Comparison of ENCODE assay signal across 25 cellular contexts in genomic region chr19:17153996-17154395, GRCh38.
DNase-seq lines count a peak whose midpoint lies in the region; ATAC-seq, FAIRE-seq and TF ChIP-seq lines count a peak whose summit lies in the region.
"Had no signal": no experiment of that assay in that cellular context is flagged by ENCODE, and none has a peak within 500 bp of the region (broad histone marks: within the 10 kb centered on the region; RNA-seq: fewer than 3 reads in every experiment).

No MANE protein-coding gene starts in this region.

- H2AK5ac ChIP-seq in trophoblast cell (ENCODE audit: low read length): no peak overlapping the region

- H3K79me1 ChIP-seq in trophoblast cell (ENCODE audit: low read length): peaks cover 14% of the 10 kb centered on the region

- CTCF ChIA-PET in mammary epithelial cell (lab: Charles Lee; ENCODE audit: low non-redundant PET): no interaction called here

- dilution Hi-C loops in mammary epithelial cell (cut with HindIII; ENCODE audit: low sequenced_read_pairs): no loop called here

- H3K27me3 ChIP-seq in breast epithelium (no peaks in the 10 kb centered on the region), mammary epithelial cell (ENCODE audit: insufficient read depth, low read length) (no peaks in the 10 kb centered on the region), astrocyte (ENCODE audit: insufficient read depth, low read length) (no peaks in the 10 kb centered on the region), trophoblast cell (ENCODE audit: insufficient read depth, low read length) (no peaks in the 10 kb centered on the region)
- H3K27me3 ChIP-seq: BE2C; BLaER1 treated with 17β-estradiol and CSF1 and Interleukin-3, amounts not matched to agents 10 nM and 100 nM had no signal

- no peaks in the 10 kb centered on the region for H3K9me3 ChIP-seq in breast epithelium
- no peaks in the 10 kb centered on the region for H3K9me3 ChIP-seq in mammary epithelial cell (replicated peaks; ENCODE audit: insufficient read depth, low read length)
- H3K9me3 ChIP-seq in astrocyte (ENCODE audit: insufficient read depth, low read depth, low read length): no peaks in the 10 kb centered on the region
- no peaks in the 10 kb centered on the region for H3K9me3 ChIP-seq in trophoblast cell (ENCODE audit: insufficient read depth, low read depth, low read length)
- H3K9me3 ChIP-seq: A549; BE2C; BLaER1 treated with 17β-estradiol and CSF1 and Interleukin-3, amounts not matched to agents 10 nM and 100 nM; HAP-1 had no signal

- H2BK120ac ChIP-seq in trophoblast cell (ENCODE audit: insufficient read depth, low read length, poor library complexity): no peak overlapping the region

- peaks cover 4% of the 10 kb centered on the region for H3K79me2 ChIP-seq in mammary epithelial cell (ENCODE audit: insufficient read depth, low read length)
- peaks cover 19% of the 10 kb centered on the region for H3K79me2 ChIP-seq in astrocyte (ENCODE audit: insufficient read depth, low read length)
- peaks cover 3% of the 10 kb centered on the region for H3K79me2 ChIP-seq in trophoblast cell (ENCODE audit: control insufficient read depth, insufficient read depth, low read length, poor library complexity)

- peaks cover 20% of the 10 kb centered on the region for H3K36me3 Mint-ChIP-seq in astrocyte (ENCODE audit: low read depth, unreplicated experiment)
- H3K36me3 Mint-ChIP-seq in endothelial cell (ENCODE audit: low read depth, unreplicated experiment): peaks cover 11% of the 10 kb centered on the region
- peaks cover 0 to 8% of the 10 kb centered on the region in 2 donors for H3K36me3 Mint-ChIP-seq in activated T-cell treated with anti-CD3 and anti-CD28 coated beads, Interleukin-2, amount 50 U/mL, for 72 hours (ENCODE audit: insufficient read depth in 2 of 2)

- H4K8ac ChIP-seq in trophoblast cell (ENCODE audit: low read depth, low read length): peak overlapping the region; percentile 4

- H3K4ac ChIP-seq in trophoblast cell (ENCODE audit: low read depth, low read length): no peak overlapping the region

- 81% methylated on average over 10 of the region's 10 CpGs for WGBS in mammary epithelial cell (ENCODE audit: low coverage, missing lambda C conversion rate)
- WGBS in trophoblast cell (ENCODE audit: extremely low coverage, insufficient coverage, insufficient read length): no CpG with 5 or more reads among the region's 10 CpGs

- H3K4me1 ChIP-seq in breast epithelium (no peaks in the 10 kb centered on the region), mammary epithelial cell (ENCODE audit: insufficient read depth, low read length) (no peaks in the 10 kb centered on the region), astrocyte (ENCODE audit: insufficient read depth, low read length) (no peaks in the 10 kb centered on the region), trophoblast cell (ENCODE audit: control insufficient read depth in 1 of 2, insufficient read depth in 2 of 2, low read length in 2 of 2) (peaks cover 12 to 24% of the 10 kb centered on the region in 2 experiments)
- H3K4me1 ChIP-seq: A549, BE2C, HAP-1 had no signal

- TF ChIP-seq CTCF in breast epithelium (IDR thresholded peaks at IDR 0.05): no peak
- no peak for TF ChIP-seq CTCF in mammary epithelial cell (conservative IDR thresholded peaks at IDR 0.05 in 1 of 2, IDR thresholded peaks at IDR 0.05 in 1 of 2; ENCODE audit: extremely low read depth in 1 of 2, insufficient read depth in 1 of 2, low read depth in 1 of 2, low read length in 2 of 2)
- TF ChIP-seq CTCF in astrocyte (IDR thresholded peaks at IDR 0.05; ENCODE audit: insufficient read depth, low read depth, low read length): no peak
- no peak for TF ChIP-seq CTCF in endothelial cell (IDR thresholded peaks at IDR 0.05; ENCODE audit: unreplicated experiment)

- peak overlapping the region; percentile 36 to 68 for H3K27ac ChIP-seq in breast epithelium
- no peak overlapping the region for H3K27ac ChIP-seq in mammary epithelial cell (ENCODE audit: insufficient read depth, low read depth, low read length)
- H3K27ac ChIP-seq in astrocyte (ENCODE audit: low read depth, low read length): no peak overlapping the region
- H3K27ac ChIP-seq in trophoblast cell (ENCODE audit: low read depth, low read length): no peak overlapping the region
- H3K27ac ChIP-seq: A549; BLaER1 treated with 17β-estradiol and CSF1 and Interleukin-3, amounts not matched to agents 10 nM and 100 nM had no signal

- peak overlapping the region; percentile 0 for H4K91ac ChIP-seq in trophoblast cell (ENCODE audit: low read depth, low read length)

- no peak overlapping the region for H2BK5ac ChIP-seq in trophoblast cell (ENCODE audit: low read depth, low read length, poor library complexity)

- intact Hi-C loops in breast epithelium (cut with DNase I; ENCODE audit: low total_unique reads): no loop called here
- intact Hi-C loops in mammary epithelial cell (cut with micrococcal nuclease): no loop called here

- H3K36me3 ChIP-seq in breast epithelium: no peaks in the 10 kb centered on the region
- H3K36me3 ChIP-seq in mammary epithelial cell (ENCODE audit: insufficient read depth, low read length): peaks cover 14% of the 10 kb centered on the region
- H3K36me3 ChIP-seq in astrocyte (ENCODE audit: insufficient read depth, low read length): peaks cover 45% of the 10 kb centered on the region
- H3K36me3 ChIP-seq in trophoblast cell (ENCODE audit: control insufficient read depth in 1 of 2, insufficient read depth in 2 of 2, low read length in 2 of 2): peaks cover 44 to 61% of the 10 kb centered on the region in 2 experiments

- no peak overlapping the region for H2AFZ ChIP-seq in mammary epithelial cell (ENCODE audit: low read depth, low read length)
- H2AFZ ChIP-seq in astrocyte (ENCODE audit: low read depth, low read length): no peak overlapping the region
- no peak overlapping the region for H2AFZ ChIP-seq in trophoblast cell (ENCODE audit: insufficient read depth, low read length, poor library complexity)
- H2AFZ ChIP-seq: GM23338 had no signal

- DNase-seq in breast epithelium (ENCODE audit: low spot score in 2 of 2) (peak in 1 of 2 donors; percentile 55), mammary epithelial cell (no peak), astrocyte (ENCODE audit: low read depth) (no peak), endothelial cell (ENCODE audit: low spot score) (no peak), trophoblast cell (no peak), OCI-M2 (lab: John Stamatoyannopoulos, UW; ENCODE audit: unreplicated experiment) (no peak), NCI-H1694 (lab: John Stamatoyannopoulos, UW) (no peak)
- no peak for DNase-seq in activated T-cell treated with anti-CD3 and anti-CD28 coated beads, Interleukin-2, amount 50 U/mL, for 72 hours
- DNase-seq: 8988T; ACHN; AML-193; BE2C; Calu3; CD4-positive, alpha-beta memory T cell; COR-L47; DMS53; DMS79 treated with DMSO at 0.1 percent for 48 hours; GF-D8; HFFc6 had no signal

- no peak overlapping the region for H3K18ac ChIP-seq in trophoblast cell (ENCODE audit: low read length)

- H3K9ac ChIP-seq in mammary epithelial cell (ENCODE audit: insufficient read depth, low read length): no peak overlapping the region
- H3K9ac ChIP-seq in astrocyte (ENCODE audit: low read length): no peak overlapping the region
- H3K9ac ChIP-seq in trophoblast cell (ENCODE audit: low read length): no peak overlapping the region
- H3K9ac ChIP-seq: BLaER1 treated with 17β-estradiol and CSF1 and Interleukin-3, amounts not matched to agents 10 nM and 100 nM had no signal

- H4K20me1 ChIP-seq in mammary epithelial cell (ENCODE audit: insufficient read depth, low read length) (no peaks in the 10 kb centered on the region), astrocyte (ENCODE audit: insufficient read depth, low read length) (peaks cover 18% of the 10 kb centered on the region)

- no peak overlapping the region for H3K23ac ChIP-seq in trophoblast cell (ENCODE audit: low read length)

- no TSS peak for BruUV-seq in mammary epithelial cell (replicated peaks; lab: Mats Ljungman, UMichigan)

- H3K4me1 Mint-ChIP-seq in astrocyte (ENCODE audit: low read depth, unreplicated experiment) (peaks cover 2% of the 10 kb centered on the region), endothelial cell (ENCODE audit: unreplicated experiment) (no peaks in the 10 kb centered on the region)
- H3K4me1 Mint-ChIP-seq in activated T-cell treated with anti-CD3 and anti-CD28 coated beads, Interleukin-2, amount 50 U/mL, for 72 hours (ENCODE audit: low read depth): no peaks in the 10 kb centered on the region
- H3K4me1 Mint-ChIP-seq: CD4-positive, alpha-beta memory T cell; GM23338 had no signal

- H3K4me2 ChIP-seq in mammary epithelial cell (ENCODE audit: insufficient read depth, low read depth, low read length) (no peak overlapping the region), astrocyte (ENCODE audit: low read length) (no peak overlapping the region), trophoblast cell (ENCODE audit: low read length) (no peak overlapping the region)
- H3K4me2 ChIP-seq: A549; BLaER1 treated with 17β-estradiol and CSF1 and Interleukin-3, amounts not matched to agents 10 nM and 100 nM; GM23338 had no signal

- H2BK12ac ChIP-seq in trophoblast cell (ENCODE audit: low read length): no peak overlapping the region

- FAIRE-seq in astrocyte (lab: Jason Lieb, UNC): no peak
- FAIRE-seq: A549, GM12891, GM18507 had no signal

- no peaks in the 10 kb centered on the region for H3K27me3 Mint-ChIP-seq in astrocyte (ENCODE audit: low read depth, unreplicated experiment)
- peaks cover 3% of the 10 kb centered on the region for H3K27me3 Mint-ChIP-seq in endothelial cell (ENCODE audit: unreplicated experiment)
- no peaks in the 10 kb centered on the region for H3K27me3 Mint-ChIP-seq in activated T-cell treated with anti-CD3 and anti-CD28 coated beads, Interleukin-2, amount 50 U/mL, for 72 hours (ENCODE audit: low read depth)
- H3K27me3 Mint-ChIP-seq: CD4-positive, alpha-beta memory T cell had no signal

- in situ Hi-C loops in mammary epithelial cell (cut with MboI; ENCODE audit: low sequenced_read_pairs in 2 of 2): no loop called here

- H3K4me3 ChIP-seq in breast epithelium (no peak overlapping the region), mammary epithelial cell (replicated peaks in 1 of 3; ENCODE audit: insufficient read depth in 1 of 3, low read depth in 2 of 3, low read length in 3 of 3) (no peak overlapping the region), astrocyte (ENCODE audit: insufficient read depth, low read depth, low read length) (no peak overlapping the region), trophoblast cell (ENCODE audit: low read depth, low read length) (no peak overlapping the region)
- H3K4me3 ChIP-seq: A549; BLaER1 treated with 17β-estradiol and CSF1 and Interleukin-3, amounts not matched to agents 10 nM and 100 nM; GM23338; HAP-1 had no signal

- no peak overlapping the region for H3K14ac ChIP-seq in trophoblast cell (ENCODE audit: low read length)

- H3K27ac Mint-ChIP-seq in astrocyte (ENCODE audit: unreplicated experiment): peak overlapping the region; percentile 37
- H3K27ac Mint-ChIP-seq in endothelial cell (ENCODE audit: unreplicated experiment): no peak overlapping the region
- H3K27ac Mint-ChIP-seq in activated T-cell treated with anti-CD3 and anti-CD28 coated beads, Interleukin-2, amount 50 U/mL, for 72 hours: no peak overlapping the region
- H3K27ac Mint-ChIP-seq: CD4-positive, alpha-beta memory T cell; GM23338 had no signal

- H3K9me3 Mint-ChIP-seq in astrocyte (ENCODE audit: unreplicated experiment) (no peaks in the 10 kb centered on the region), endothelial cell (ENCODE audit: unreplicated experiment) (no peaks in the 10 kb centered on the region)
- no peaks in the 10 kb centered on the region for H3K9me3 Mint-ChIP-seq in activated T-cell treated with anti-CD3 and anti-CD28 coated beads, Interleukin-2, amount 50 U/mL, for 72 hours
- H3K9me3 Mint-ChIP-seq: GM23338, HFFc6 had no signal

- H3K4me3 Mint-ChIP-seq in astrocyte (ENCODE audit: unreplicated experiment): no peak overlapping the region
- peak overlapping the region; percentile 74 for H3K4me3 Mint-ChIP-seq in endothelial cell (ENCODE audit: unreplicated experiment)
- H3K4me3 Mint-ChIP-seq in activated T-cell treated with anti-CD3 and anti-CD28 coated beads, Interleukin-2, amount 50 U/mL, for 72 hours: no peak overlapping the region
- H3K4me3 Mint-ChIP-seq: CD4-positive, alpha-beta memory T cell; GM23338; HFFc6 had no signal

- no peak for TF ChIP-seq POLR2A in breast epithelium (IDR thresholded peaks at IDR 0.05)

- no peak for ATAC-seq in activated T-cell treated with anti-CD3 and anti-CD28 coated beads, Interleukin-2, amount 50 U/mL, for 72 hours (replicated peaks in 1 of 2)
- ATAC-seq: A549, GM23338 had no signal

- no peak overlapping the region for H4K12ac ChIP-seq in trophoblast cell (ENCODE audit: low read depth, low read length)

Comparison
In these comparisons a context has a peak if more than half of its experiments do, and no peak if none do; other contexts are left out.
1. H3K27ac ChIP-seq: peak in breast epithelium (2 of 2); none in mammary epithelial cell (single experiment), astrocyte (single experiment) and trophoblast cell (single experiment).